In the genomic region with DNA sequence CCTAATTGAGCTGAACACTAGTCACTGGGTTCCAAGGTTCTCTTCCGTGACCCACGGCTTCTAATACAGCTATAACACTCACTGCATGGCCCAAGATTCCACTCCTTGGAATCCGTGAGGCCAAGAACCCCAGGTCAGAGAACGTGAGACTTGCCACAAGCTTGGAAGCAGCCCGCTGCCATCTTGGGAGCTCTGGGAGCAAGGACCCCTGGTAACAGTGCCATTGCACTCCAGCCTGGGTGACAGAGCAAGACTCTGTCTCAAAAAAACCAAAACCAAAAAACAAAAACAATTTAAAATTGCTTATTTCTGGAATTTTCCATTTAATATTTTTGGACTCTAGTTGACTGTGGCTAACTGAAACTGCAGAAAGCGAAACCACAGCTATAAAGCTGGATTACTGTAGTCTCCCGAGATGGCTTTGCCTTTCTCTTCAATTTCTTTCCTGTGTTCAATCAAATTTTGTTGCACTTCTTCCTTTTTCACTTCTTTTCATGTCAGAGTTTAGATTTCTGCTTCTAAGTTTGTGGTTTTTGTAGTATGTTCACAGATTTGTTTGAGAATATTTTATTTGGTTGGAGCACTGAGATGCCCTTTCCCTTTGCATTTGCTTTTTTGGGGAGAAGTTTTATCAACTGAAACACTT, we compare ENCODE assay signal across 13 cellular contexts. TPM values are rescaled to one million over a fixed set of nuclear protein-coding genes. Genes with fewer than 3 reads are reported as not detected.
A peak's percentile ranks its signal among the peaks of the same experiment; 100 is the strongest.
DNase-seq lines count a peak whose midpoint lies in the region; ATAC-seq and TF ChIP-seq lines count a peak whose summit lies in the region.
"Had no signal": no experiment of that assay in that cellular context is flagged by ENCODE, and none has a peak within 500 bp of the region (broad histone marks: within the 10 kb centered on the region; RNA-seq: fewer than 3 reads in every experiment).

No MANE protein-coding gene starts in this region.

- H3K36me3 ChIP-seq in OCI-LY1 (ENCODE audit: insufficient read depth, low read length) (no peaks in the 10 kb centered on the region), transverse colon (no peaks in the 10 kb centered on the region)

- peaks cover 17% of the 10 kb centered on the region for H3K4me1 Mint-ChIP-seq in activated naive CD4-positive, alpha-beta T cell treated with anti-CD3 and anti-CD28 coated beads for 36 hours (ENCODE audit: low read depth)
- H3K4me1 Mint-ChIP-seq in memory B cell = peaks cover 4% of the 10 kb centered on the region
- peaks cover 3% of the 10 kb centered on the region for H3K4me1 Mint-ChIP-seq in glutamatergic neuron (ENCODE audit: low read depth, unreplicated experiment)

- peaks cover 32% of the 10 kb centered on the region for H3K79me2 ChIP-seq in OCI-LY1 (ENCODE audit: insufficient read depth, low read length)

- no peak overlapping the region for H2AFZ ChIP-seq in OCI-LY1 (ENCODE audit: low read length)

- no peaks in the 10 kb centered on the region for H4K20me1 ChIP-seq in OCI-LY1 (ENCODE audit: insufficient read depth, low read length)

- intact Hi-C loops in activated naive CD4-positive, alpha-beta T cell treated with anti-CD3 and anti-CD28 coated beads for 36 hours (cut with micrococcal nuclease) = loop anchor here (2.0 kb wide), 1 partner anchor 14 kb away; no protein-coding TSS in a partner anchor
- intact Hi-C loops in transverse colon (cut with DNase I; ENCODE audit: low total_unique reads) = no loop called here

- TF ChIP-seq POLR2A in transverse colon (IDR thresholded peaks at IDR 0.05) = no peak

- no peak for TF ChIP-seq EP300 in transverse colon (IDR thresholded peaks at IDR 0.05; ENCODE audit: low read depth)

- peak overlapping the region; percentile 83 for H3K27ac ChIP-seq in OCI-LY1 (ENCODE audit: low read depth, low read length, poor library complexity, severe bottlenecking)
- peak overlapping the region; percentile 50 to 68 (median 58) for H3K27ac ChIP-seq in transverse colon
- H3K27ac ChIP-seq: testis, VCaP had no signal

- H3F3A ChIP-seq in OCI-LY1 (ENCODE audit: insufficient read depth, low read length) = 0 out of 2 replicates have a peak, but pooled peaks cover 8% of the 10 kb centered on the region

- H3K9me3 ChIP-seq in OCI-LY1 (ENCODE audit: low read length) (no peaks in the 10 kb centered on the region), transverse colon (peaks cover 0 to 7% of the 10 kb centered on the region in 2 donors)
- H3K9me3 ChIP-seq: testis had no signal

- CTCF ChIA-PET in activated naive CD4-positive, alpha-beta T cell treated with anti-CD3 and anti-CD28 coated beads for 36 hours (lab: Charles Lee) = interaction anchor here (0.8 to 2.7 kb wide), 7 partner anchors 10 to 82 kb away, joined by 3 to 11 read pairs (median 8); a partner anchor contains a TSS

- no peaks in the 10 kb centered on the region for H3K9me2 ChIP-seq in OCI-LY1 (ENCODE audit: low read depth, low read length)

- DNase-seq in activated naive CD4-positive, alpha-beta T cell treated with anti-CD3 and anti-CD28 coated beads for 36 hours = no peak
- DNase-seq in activated naive CD4-positive, alpha-beta T cell (lab: John Stamatoyannopoulos, UW) = no peak
- peak in 1 of 2 donors; percentile 5 for DNase-seq in memory B cell (ENCODE audit: low spot score in 2 of 2)
- DNase-seq in transverse colon = no peak
- DNase-seq in glutamatergic neuron = no peak
- DNase-seq in activated CD4-positive, CD25-positive, alpha-beta regulatory T cell treated with anti-CD3 and anti-CD28 coated beads, Interleukin-2, amount 50 U/mL, for 72 hours = no peak
- DNase-seq in mucosa of gallbladder (ENCODE audit: low spot score) = no peak
- DNase-seq: NCI-H510A treated with DMSO at 0.1 percent for 48 hours, testis had no signal

- no peaks in the 10 kb centered on the region for H3K27me3 ChIP-seq in OCI-LY1 (ENCODE audit: insufficient read depth, low read length)
- no peaks in the 10 kb centered on the region for H3K27me3 ChIP-seq in transverse colon
- H3K27me3 ChIP-seq: testis had no signal

- no peak overlapping the region for H3K27ac Mint-ChIP-seq in activated naive CD4-positive, alpha-beta T cell treated with anti-CD3 and anti-CD28 coated beads for 36 hours
- H3K27ac Mint-ChIP-seq in memory B cell (no peak overlapping the region), glutamatergic neuron (ENCODE audit: unreplicated experiment) (no peak overlapping the region)
- H3K27ac Mint-ChIP-seq: activated naive CD8-positive, alpha-beta T cell had no signal

- peak; percentile 51 for ATAC-seq in memory B cell (ENCODE audit: low read depth)
- ATAC-seq: HCT116 had no signal

- peak overlapping the region; percentile 49 for H3K4me3 Mint-ChIP-seq in activated naive CD4-positive, alpha-beta T cell treated with anti-CD3 and anti-CD28 coated beads for 36 hours
- H3K4me3 Mint-ChIP-seq in memory B cell (no peak overlapping the region), glutamatergic neuron (ENCODE audit: unreplicated experiment) (no peak overlapping the region)
- H3K4me3 Mint-ChIP-seq: activated naive CD8-positive, alpha-beta T cell had no signal

- in situ Hi-C loops in transverse colon (cut with MboI; ENCODE audit: low pct_ligation_motif_present in 1 of 4, low pct_unique_long_range_greater_than_20kb in 1 of 4, low sequenced_read_pairs in 3 of 4) = no loop called here

- peaks cover 24% of the 10 kb centered on the region for H3K4me1 ChIP-seq in OCI-LY1 (ENCODE audit: insufficient read depth, low read length, severe bottlenecking)
- H3K4me1 ChIP-seq in transverse colon = peaks cover 0 to 8% (median 4%) of the 10 kb centered on the region in 4 donors
- H3K4me1 ChIP-seq: testis had no signal

- H3K4me3 ChIP-seq in OCI-LY1 (ENCODE audit: low read depth, low read length, poor library complexity, severe bottlenecking) (peak overlapping the region; percentile 48), transverse colon (peak overlapping the region in 3 of 4 donors; percentile 3 to 34 (median 6))
- H3K4me3 ChIP-seq: testis had no signal

- TF ChIP-seq CTCF in OCI-LY1 (IDR thresholded peaks at IDR 0.05; ENCODE audit: low read length) (no peak), transverse colon (IDR thresholded peaks at IDR 0.05) (no peak), glutamatergic neuron (IDR thresholded peaks at IDR 0.05; ENCODE audit: partially characterized antibody, unreplicated experiment) (no peak)

- peak overlapping the region; percentile 65 for H3K4me2 ChIP-seq in OCI-LY1 (ENCODE audit: low read length)

- H3K9ac ChIP-seq in OCI-LY1 (ENCODE audit: low read length) = peak overlapping the region; percentile 64

- 79 to 93% methylated on average over 7 of the region's 7 CpGs for WGBS in transverse colon (ENCODE audit: low coverage in 1 of 2), 2 donors

- peaks cover 4% of the 10 kb centered on the region for H3K9me3 Mint-ChIP-seq in activated naive CD4-positive, alpha-beta T cell treated with anti-CD3 and anti-CD28 coated beads for 36 hours
- H3K9me3 Mint-ChIP-seq in memory B cell (no peaks in the 10 kb centered on the region), glutamatergic neuron (ENCODE audit: unreplicated experiment) (peaks cover 4% of the 10 kb centered on the region)

- no peaks in the 10 kb centered on the region for H3K27me3 Mint-ChIP-seq in activated naive CD4-positive, alpha-beta T cell treated with anti-CD3 and anti-CD28 coated beads for 36 hours (ENCODE audit: low read depth)
- H3K27me3 Mint-ChIP-seq in memory B cell (no peaks in the 10 kb centered on the region), glutamatergic neuron (ENCODE audit: unreplicated experiment) (no peaks in the 10 kb centered on the region)
- H3K27me3 Mint-ChIP-seq: activated naive CD8-positive, alpha-beta T cell had no signal

- H3K36me3 Mint-ChIP-seq in activated naive CD4-positive, alpha-beta T cell treated with anti-CD3 and anti-CD28 coated beads for 36 hours (ENCODE audit: low read depth) = peaks cover 2% of the 10 kb centered on the region
- H3K36me3 Mint-ChIP-seq in memory B cell = peaks cover 2% of the 10 kb centered on the region
- no peaks in the 10 kb centered on the region for H3K36me3 Mint-ChIP-seq in glutamatergic neuron (ENCODE audit: unreplicated experiment)

RNA-seq across cellular contexts. Expression of a gene that starts 44.7 kb away (rescaled TPM):
- total RNA-seq in activated naive CD4-positive, alpha-beta T cell treated with anti-CD3 and anti-CD28 coated beads for 36 hours = 10 to 100 TPM; 20.1 to 20.4 TPM
- total RNA-seq in transverse colon = 10 to 100 TPM in 3 of 4 donors, 1 to 10 TPM in 1; 6.4 to 20.5 (median 13.7) TPM
- 38.1 TPM for total RNA-seq in glutamatergic neuron (ENCODE audit: unreplicated experiment)
- 12.7 TPM for total RNA-seq in mucosa of gallbladder
